18 cellular contexts compared by ENCODE assay signal in genomic region chr10:103792547-103792946, GRCh38.
A peak's percentile ranks its signal among the peaks of the same experiment; 100 is the strongest.
DNase-seq lines count a peak whose midpoint lies in the region; ATAC-seq and TF ChIP-seq lines count a peak whose summit lies in the region.
"Had no signal": no experiment of that assay in that cellular context is flagged by ENCODE, and none has a peak within 500 bp of the region (broad histone marks: within the 10 kb centered on the region; RNA-seq: fewer than 3 reads in every experiment).

No MANE protein-coding gene starts in this region.

- H3K9me3 ChIP-seq in PC-3 (ENCODE audit: low read length), result no peaks in the 10 kb centered on the region
- H3K9me3 ChIP-seq: upper lobe of left lung had no signal

- DNase-seq in DMS53 (lab: John Stamatoyannopoulos, UW) (peak; percentile 28), DMS53 treated with DMSO at 0.1 percent for 48 hours (lab: John Stamatoyannopoulos, UW; ENCODE audit: unreplicated experiment) (no peak), PC-3 (peak; percentile 69), fibroblast of mammary gland (ENCODE audit: low read depth) (peak; percentile 67), progenitor cell of endocrine pancreas (ENCODE audit: low spot score, unreplicated experiment) (no peak), middle frontal gyrus (ENCODE audit: extremely low spot score, low spot score) (no peak), NK-92 (lab: John Stamatoyannopoulos, UW; ENCODE audit: unreplicated experiment) (no peak)
- DNase-seq: activated B cell treated with CpG ODN at 0.5 μM for 24 hours; amniotic stem cell; CD4-positive, alpha-beta memory T cell; mesenchymal stem cell; NCI-H1694 treated with DMSO at 0.1 percent for 48 hours; nephron progenitor cell; stimulated activated CD4-positive, alpha-beta T cell treated with anti-CD3 and anti-CD28 coated beads, Interleukin-12 subunit alpha, Interleukin-12 subunit beta, amount 100 ng/mL, for 4 hours had no signal

- POLR2A ChIA-PET in PC-3 (lab: Charles Lee; ENCODE audit: unreplicated experiment), result no interaction called here

- no peak overlapping the region for H3K9ac ChIP-seq in PC-3 (ENCODE audit: low read length)

- no peak for TF ChIP-seq CTCF in PC-3 (conservative IDR thresholded peaks at IDR 0.05; ENCODE audit: low read depth, low read length)
- no peak for TF ChIP-seq CTCF in fibroblast of mammary gland (conservative IDR thresholded peaks at IDR 0.05; ENCODE audit: control insufficient read depth, insufficient read depth, low read depth, low read length)
- no peak for TF ChIP-seq CTCF in progenitor cell of endocrine pancreas (IDR thresholded peaks at IDR 0.05; ENCODE audit: unreplicated experiment)

- intact Hi-C loops in PC-3 (cut with micrococcal nuclease), result loop anchor here (5.0 kb wide), 2 partner anchors 35 to 65 kb away; partner anchors contain the start of gene SH3PXD2A

- H3K4me3 ChIP-seq in PC-3 (ENCODE audit: low read length) (no peak overlapping the region), fibroblast of mammary gland (ENCODE audit: control insufficient read depth, low read depth, low read length) (no peak overlapping the region)
- H3K4me3 ChIP-seq: upper lobe of left lung had no signal

- no peak; the same call in 1 of the 2 replicates for ATAC-seq in PC-3
- ATAC-seq in HG03439 (IDR thresholded peaks at IDR 0.05; ENCODE audit: unreplicated experiment), result no peak
- ATAC-seq: activated T-helper 17 cell treated with anti-CD3 and anti-CD28 coated beads, Interleukin-2, amount 50 U/mL, for 72 hours; stimulated activated memory B cell treated with anti-CD40 and anti-IgM and Interleukin-4, amounts not matched to agents 10 μg/mL and 1 μg/mL and 100 μg/mL, for 72 hours had no signal

- H3K4me1 ChIP-seq in PC-3 (ENCODE audit: insufficient read depth, low read length), result peaks cover 36% of the 10 kb centered on the region

- no peak overlapping the region for H3K4me2 ChIP-seq in PC-3 (ENCODE audit: low read length)

- no peaks in the 10 kb centered on the region for H4K20me1 ChIP-seq in PC-3 (ENCODE audit: low read length)

- H3K9me2 ChIP-seq in PC-3 (replicated peaks; ENCODE audit: low read length), result no peaks in the 10 kb centered on the region

- H3K27me3 Mint-ChIP-seq in progenitor cell of endocrine pancreas, result no peaks in the 10 kb centered on the region
- H3K27me3 Mint-ChIP-seq: activated T-helper 17 cell treated with anti-CD3 and anti-CD28 coated beads, Interleukin-2, amount 50 U/mL, for 72 hours had no signal

- BruUV-seq in PC-3 (replicated peaks; lab: Mats Ljungman, UMichigan), result no TSS peak

- peaks cover 51% of the 10 kb centered on the region for H3K4me1 Mint-ChIP-seq in progenitor cell of endocrine pancreas (ENCODE audit: low read depth)
- H3K4me1 Mint-ChIP-seq: activated B cell treated with CpG ODN at 0.5 μM for 24 hours; activated T-helper 17 cell treated with anti-CD3 and anti-CD28 coated beads, Interleukin-2, amount 50 U/mL, for 72 hours; stimulated activated memory B cell treated with anti-CD40 and anti-IgM and Interleukin-4, amounts not matched to agents 10 μg/mL and 1 μg/mL and 100 μg/mL, for 72 hours had no signal

- H3K36me3 Mint-ChIP-seq in progenitor cell of endocrine pancreas (ENCODE audit: insufficient read depth), result no peaks in the 10 kb centered on the region
- H3K36me3 Mint-ChIP-seq: CD4-positive, alpha-beta memory T cell; stimulated activated memory B cell treated with anti-CD40 and anti-IgM and Interleukin-4, amounts not matched to agents 10 μg/mL and 1 μg/mL and 100 μg/mL, for 72 hours had no signal

- no peaks in the 10 kb centered on the region for H3K36me3 ChIP-seq in PC-3 (ENCODE audit: low read depth, low read length)
- H3K36me3 ChIP-seq: upper lobe of left lung had no signal

- no peaks in the 10 kb centered on the region for H3K9me3 Mint-ChIP-seq in progenitor cell of endocrine pancreas (ENCODE audit: low read depth)
- H3K9me3 Mint-ChIP-seq: activated B cell treated with CpG ODN at 0.5 μM for 24 hours; activated T-helper 17 cell treated with anti-CD3 and anti-CD28 coated beads, Interleukin-2, amount 50 U/mL, for 72 hours; CD4-positive, alpha-beta memory T cell; nephron progenitor cell; stimulated activated memory B cell treated with anti-CD40 and anti-IgM and Interleukin-4, amounts not matched to agents 10 μg/mL and 1 μg/mL and 100 μg/mL, for 72 hours had no signal

- H3K27ac ChIP-seq in PC-3 (ENCODE audit: low read length), result peak overlapping the region; percentile 48

- H3K27me3 ChIP-seq in PC-3 (ENCODE audit: low read length), result no peaks in the 10 kb centered on the region
- H3K27me3 ChIP-seq: upper lobe of left lung had no signal

- peak overlapping the region; percentile 76 for H3K27ac Mint-ChIP-seq in progenitor cell of endocrine pancreas
- H3K27ac Mint-ChIP-seq: activated B cell treated with CpG ODN at 0.5 μM for 24 hours; nephron progenitor cell; stimulated activated memory B cell treated with anti-CD40 and anti-IgM and Interleukin-4, amounts not matched to agents 10 μg/mL and 1 μg/mL and 100 μg/mL, for 72 hours had no signal

- no peaks in the 10 kb centered on the region for H3F3A ChIP-seq in PC-3 (ENCODE audit: low read length, unreplicated experiment)

- CTCF ChIA-PET in PC-3 (lab: Charles Lee), result no interaction called here

- no peak overlapping the region for H3K4me3 Mint-ChIP-seq in progenitor cell of endocrine pancreas (ENCODE audit: low read depth)
- H3K4me3 Mint-ChIP-seq: activated B cell treated with CpG ODN at 0.5 μM for 24 hours; activated T-helper 17 cell treated with anti-CD3 and anti-CD28 coated beads, Interleukin-2, amount 50 U/mL, for 72 hours; CD4-positive, alpha-beta memory T cell; nephron progenitor cell; stimulated activated memory B cell treated with anti-CD40 and anti-IgM and Interleukin-4, amounts not matched to agents 10 μg/mL and 1 μg/mL and 100 μg/mL, for 72 hours had no signal

- H2AFZ ChIP-seq in PC-3 (ENCODE audit: low read length), result no peak overlapping the region

- H3K79me2 ChIP-seq in PC-3 (ENCODE audit: low read length), result no peaks in the 10 kb centered on the region

Comparison
In these comparisons a context has a peak if more than half of its experiments do, and no peak if none do; other contexts are left out.
1. DNase-seq: peak in DMS53 (single experiment), PC-3 (single experiment) and fibroblast of mammary gland (single experiment); none in DMS53 treated with DMSO at 0.1 percent for 48 hours (single experiment), progenitor cell of endocrine pancreas (single experiment), middle frontal gyrus (single experiment) and NK-92 (single experiment).